ENCODE assay signal across 18 cellular contexts in genomic region chr4:108415389-108415788, GRCh38.
A peak's percentile ranks its signal among the peaks of the same experiment; 100 is the strongest.
DNase-seq lines count a peak whose midpoint lies in the region; ATAC-seq, FAIRE-seq and TF ChIP-seq lines count a peak whose summit lies in the region.
"Had no signal": no experiment of that assay in that cellular context is flagged by ENCODE, and none has a peak within 500 bp of the region (broad histone marks: within the 10 kb centered on the region; RNA-seq: fewer than 3 reads in every experiment).

No MANE protein-coding gene starts in this region.

- H2AK5ac ChIP-seq in H1 (ENCODE audit: low read depth, low read length) = no peak overlapping the region
- peak overlapping the region; percentile 51 for H2AK5ac ChIP-seq in neuronal stem cell (ENCODE audit: low read depth, low read length)

- H2BK5ac ChIP-seq in H1 (ENCODE audit: low read depth, low read length) (no peak overlapping the region), neuronal stem cell (ENCODE audit: low read length) (no peak overlapping the region)

- H3K18ac ChIP-seq in H1 (ENCODE audit: extremely low read depth, low read length) = no peak overlapping the region
- no peak overlapping the region for H3K18ac ChIP-seq in neuronal stem cell (ENCODE audit: low read length)

- POLR2A ChIA-PET in H1 (lab: Charles Lee; ENCODE audit: partially characterized antibody) = no interaction called here

- CTCF ChIA-PET in H1 (lab: Charles Lee; ENCODE audit: partially characterized antibody) = interaction anchor here (0.7 to 1.0 kb wide), 2 partner anchors 69 to 77 kb away, joined by 3 to 4 read pairs; no protein-coding TSS in a partner anchor

- H3K27ac ChIP-seq in DND-41 (ENCODE audit: low read length) (no peak overlapping the region; the same call in 1 of the 2 replicates), H1 (ENCODE audit: low read depth, low read length) (no peak overlapping the region), neuronal stem cell (replicated peaks; ENCODE audit: low read length) (no peak overlapping the region)
- H3K27ac ChIP-seq: BLaER1 treated with 17β-estradiol and CSF1 and Interleukin-3, amounts not matched to agents 10 nM and 100 nM; GM23248 had no signal

- H3K4me3 ChIP-seq in DND-41 (ENCODE audit: low read depth in 1 of 2, low read length in 2 of 2) (no peak overlapping the region), H1 (ENCODE audit: extremely low read depth in 1 of 4, insufficient read depth in 2 of 4, low read depth in 3 of 4, low read length in 4 of 4) (no peak overlapping the region), neuronal stem cell (ENCODE audit: low read length in 2 of 2) (peak overlapping the region in 1 of 2 donors; percentile 3)
- H3K4me3 ChIP-seq: BLaER1 treated with 17β-estradiol and CSF1 and Interleukin-3, amounts not matched to agents 10 nM and 100 nM; GM23248 had no signal

- H2BK20ac ChIP-seq in H1 (ENCODE audit: low read length) = no peak overlapping the region

- H3K23ac ChIP-seq in H1 (ENCODE audit: insufficient read length) = no peak overlapping the region
- no peak overlapping the region for H3K23ac ChIP-seq in neuronal stem cell (ENCODE audit: low read depth, low read length, poor library complexity)

- H3K79me2 ChIP-seq in DND-41 (ENCODE audit: insufficient read depth, low read length) (no peaks in the 10 kb centered on the region), H1 (ENCODE audit: control insufficient read depth in 1 of 2, insufficient read depth in 2 of 2, low read length in 2 of 2) (no peaks in the 10 kb centered on the region)

- no peak overlapping the region for H2BK12ac ChIP-seq in H1 (ENCODE audit: low read depth, low read length)
- no peak overlapping the region for H2BK12ac ChIP-seq in neuronal stem cell (ENCODE audit: low read length)

- FAIRE-seq in H1 (lab: Jason Lieb, UNC) = no peak
- FAIRE-seq: G401.6, GM12891 had no signal

- H3K9ac ChIP-seq in DND-41 (ENCODE audit: low read depth, low read length) = no peak overlapping the region
- no peak overlapping the region for H3K9ac ChIP-seq in H1 (replicated peaks in 1 of 4; ENCODE audit: extremely low read depth in 1 of 4, low read depth in 3 of 4, low read length in 3 of 4)
- peak overlapping the region; percentile 67 for H3K9ac ChIP-seq in neuronal stem cell (ENCODE audit: low read depth, low read length, poor library complexity)
- H3K9ac ChIP-seq: BLaER1 treated with 17β-estradiol and CSF1 and Interleukin-3, amounts not matched to agents 10 nM and 100 nM; GM23248 had no signal

- H3K4ac ChIP-seq in H1 (replicated peaks; ENCODE audit: insufficient read length, low read depth, low read length) (no peak overlapping the region), neuronal stem cell (ENCODE audit: low read length) (no peak overlapping the region)

- no peak overlapping the region for H2BK15ac ChIP-seq in H1 (ENCODE audit: low read length)
- H2BK15ac ChIP-seq in neuronal stem cell (ENCODE audit: low read length) = peak overlapping the region; percentile 35

- H3K23me2 ChIP-seq in H1 (ENCODE audit: low read depth, low read length) = no peaks in the 10 kb centered on the region

- no peak overlapping the region for H3K4me2 ChIP-seq in DND-41 (ENCODE audit: insufficient read depth, low read length)
- H3K4me2 ChIP-seq in H1 (ENCODE audit: insufficient read depth in 1 of 2, low read depth in 2 of 2, low read length in 2 of 2) = no peak overlapping the region
- H3K4me2 ChIP-seq in neuronal stem cell (ENCODE audit: insufficient read depth, low read length, poor library complexity, severe bottlenecking) = no peak overlapping the region

- no peak for TF ChIP-seq CTCF in DND-41 (IDR thresholded peaks at IDR 0.05; ENCODE audit: borderline replicate concordance, extremely low read depth, low read length, poor library complexity, severe bottlenecking)
- peak in 1 of 3 experiments; percentile 5; a peak in 1 of 4 replicates for TF ChIP-seq CTCF in H1 (IDR thresholded peaks at IDR 0.05; ENCODE audit: control extremely low read depth in 1 of 3, insufficient read depth in 1 of 3, low read depth in 1 of 3, low read length in 3 of 3)
- TF ChIP-seq CTCF in omental fat pad (IDR thresholded peaks at IDR 0.05) = no peak

- H3K4me1 ChIP-seq in DND-41 (ENCODE audit: insufficient read depth, low read length) (peaks cover 14% of the 10 kb centered on the region), H1 (replicated peaks in 1 of 4; ENCODE audit: control insufficient read depth in 3 of 4, insufficient read depth in 4 of 4, low read length in 3 of 4) (peaks cover 0 to 3% (median 0%) of the 10 kb centered on the region in 4 experiments; a peak in 1 of 7 replicates), neuronal stem cell (ENCODE audit: control insufficient read depth in 2 of 2, insufficient read depth in 1 of 2, low read depth in 1 of 2, low read length in 2 of 2) (peaks cover 0 to 6% of the 10 kb centered on the region in 2 donors)

- TF ChIP-seq EP300 in H1 (IDR thresholded peaks at IDR 0.05; ENCODE audit: borderline replicate concordance in 1 of 2, low read depth in 2 of 2, low read length in 2 of 2) = no peak

- H3K36me3 ChIP-seq in DND-41 (ENCODE audit: insufficient read depth, low read length) (no peaks in the 10 kb centered on the region), H1 (ENCODE audit: control insufficient read depth in 2 of 4, insufficient read depth in 4 of 4, low read length in 3 of 4) (no peaks in the 10 kb centered on the region), neuronal stem cell (replicated peaks in 1 of 2; ENCODE audit: control insufficient read depth in 2 of 2, insufficient read depth in 2 of 2, low read length in 2 of 2) (no peaks in the 10 kb centered on the region)
- H3K36me3 ChIP-seq: BLaER1 treated with 17β-estradiol and CSF1 and Interleukin-3, amounts not matched to agents 10 nM and 100 nM had no signal

- H2AFZ ChIP-seq in DND-41 (ENCODE audit: low read depth, low read length) (0 out of 2 replicates have a peak overlapping the region, but pooled peaks have one; percentile 15), H1 (ENCODE audit: low read length) (0 out of 2 replicates have a peak overlapping the region, but pooled peaks have one; percentile 21), neuronal stem cell (ENCODE audit: low read length) (no peak overlapping the region)
- H2AFZ ChIP-seq: GM23248 had no signal

- H3K56ac ChIP-seq in H1 (replicated peaks; ENCODE audit: insufficient read length, low read depth, low read length) = no peak overlapping the region

- DNase-seq in DND-41 (no peak), SK-N-DZ (ENCODE audit: low spot score) (peak; percentile 37), H1 (ENCODE audit: low read depth in 1 of 2, low spot score in 2 of 2) (no peak), neuronal stem cell (ENCODE audit: low spot score) (no peak), omental fat pad (ENCODE audit: low spot score) (no peak)
- no peak for DNase-seq in activated T-cell treated with anti-CD3 and anti-CD28 coated beads, Interleukin-2, amount 50 U/mL, for 1 hour
- DNase-seq: 8988T; Calu3; CD8-positive, alpha-beta T cell; DMS 273 treated with DMSO at 0.1 percent for 48 hours; DMS53; GM23248; H7 had no signal

- no peak overlapping the region for H3K14ac ChIP-seq in H1 (ENCODE audit: insufficient read length)
- H3K14ac ChIP-seq in neuronal stem cell (ENCODE audit: low read length) = peak overlapping the region; percentile 67

- H2BK120ac ChIP-seq in H1 (replicated peaks; ENCODE audit: low read depth, low read length) (no peak overlapping the region), neuronal stem cell (ENCODE audit: low read depth, low read length) (no peak overlapping the region)

- no peak for TF ChIP-seq POLR2A in H1 (IDR thresholded peaks at IDR 0.05; ENCODE audit: control extremely low read depth in 1 of 2, low read depth in 2 of 2, low read length in 2 of 2)

- WGBS in H1 (ENCODE audit: extremely low coverage in 1 of 2, insufficient coverage in 1 of 2, insufficient read length in 1 of 2, insufficient replicate concordance in 2 of 2, low coverage in 1 of 2, low lambda C conversion rate in 2 of 2, missing lambda C conversion rate in 1 of 2), 2 experiments = 98% methylated on average over 7 of the region's 7 CpGs; no CpG with 5 or more reads in 1 of the 2 experiments
- no CpG with 5 or more reads among the region's 7 CpGs for WGBS in neuronal stem cell (ENCODE audit: extremely low coverage in 2 of 2, insufficient read length in 2 of 2, insufficient replicate concordance in 1 of 2), 2 donors

- H3K9me3 ChIP-seq in DND-41 (ENCODE audit: insufficient read depth, low read length, severe bottlenecking) (no peaks in the 10 kb centered on the region), H1 (ENCODE audit: insufficient read depth in 2 of 2, low read depth in 1 of 2, low read length in 1 of 2) (no peaks in the 10 kb centered on the region), neuronal stem cell (replicated peaks in 1 of 2; ENCODE audit: control insufficient read depth in 2 of 2, insufficient read depth in 1 of 2, low read depth in 1 of 2, low read length in 2 of 2) (no peaks in the 10 kb centered on the region)

- TF ChIP-seq RAD21 in H1 (IDR thresholded peaks at IDR 0.05 in 1 of 2, conservative IDR thresholded peaks at IDR 0.05 in 1 of 2; ENCODE audit: low read depth in 2 of 2, low read length in 2 of 2) = peak; percentile 20 to 33; a peak in 2 of 4 replicates

- H4K91ac ChIP-seq in H1 (replicated peaks; ENCODE audit: insufficient read length, low read length) = no peak overlapping the region
- H4K91ac ChIP-seq in neuronal stem cell (ENCODE audit: low read depth, low read length, poor library complexity) = no peak overlapping the region

- no peaks in the 10 kb centered on the region for H3K27me3 ChIP-seq in DND-41 (ENCODE audit: insufficient read depth, low read length, poor library complexity)
- H3K27me3 ChIP-seq in H1 (replicated peaks in 1 of 4; ENCODE audit: control insufficient read depth in 3 of 4, extremely low read depth in 1 of 4, insufficient read depth in 3 of 4, low read length in 3 of 4) = no peaks in the 10 kb centered on the region
- no peaks in the 10 kb centered on the region for H3K27me3 ChIP-seq in neuronal stem cell (ENCODE audit: control insufficient read depth in 3 of 3, insufficient read depth in 3 of 3, low read depth in 1 of 3, low read length in 3 of 3)
- H3K27me3 ChIP-seq: BLaER1 treated with 17β-estradiol and CSF1 and Interleukin-3, amounts not matched to agents 10 nM and 100 nM had no signal

- H4K20me1 ChIP-seq in DND-41 (ENCODE audit: insufficient read depth, low read length) = no peaks in the 10 kb centered on the region
- H4K20me1 ChIP-seq in H1 (replicated peaks in 1 of 2; ENCODE audit: control insufficient read depth in 1 of 2, insufficient read depth in 2 of 2, low read length in 2 of 2) = no peaks in the 10 kb centered on the region
- H4K20me1 ChIP-seq: BLaER1 treated with 17β-estradiol and CSF1 and Interleukin-3, amounts not matched to agents 10 nM and 100 nM had no signal

- no peak overlapping the region for H4K8ac ChIP-seq in H1 (ENCODE audit: extremely low read depth, insufficient read depth, low read length)
- no peak overlapping the region for H4K8ac ChIP-seq in neuronal stem cell (ENCODE audit: low read depth, low read length)

- H3K79me1 ChIP-seq in H1 (ENCODE audit: low read depth, low read length) = no peaks in the 10 kb centered on the region
- no peaks in the 10 kb centered on the region for H3K79me1 ChIP-seq in neuronal stem cell (ENCODE audit: low read depth, low read length)

- H4K5ac ChIP-seq in H1 (ENCODE audit: insufficient read length, low read depth, low read length) = no peak overlapping the region

- ATAC-seq in DND-41 (ENCODE audit: insufficient read depth, low read depth) = no peak
- ATAC-seq in HG02938 (IDR thresholded peaks at IDR 0.05; ENCODE audit: unreplicated experiment) = no peak
- no peak for ATAC-seq in HG03025 (IDR thresholded peaks at IDR 0.05; ENCODE audit: low FRiP score, unreplicated experiment)
- ATAC-seq in omental fat pad (ENCODE audit: low FRiP score) = no peak
- ATAC-seq: CD8-positive, alpha-beta T cell had no signal
